In genomic region chr4:185470503-185471195, GRCh38 we compare ENCODE assay signal across 8 cellular contexts. TPM values are rescaled to one million over a fixed set of nuclear protein-coding genes. Genes with fewer than 3 reads are reported as not detected.
DNase-seq lines count a peak whose midpoint lies in the region; ATAC-seq and TF ChIP-seq lines count a peak whose summit lies in the region.

No MANE protein-coding gene starts in this region.

- H3K27ac ChIP-seq in esophagus muscularis mucosa (replicated peaks in 1 of 4) (peak overlapping the region; percentile 60 to 80 (median 74)), tibial artery (peak overlapping the region; percentile 79 to 80)

- H3K27me3 ChIP-seq in esophagus muscularis mucosa (peaks cover 0 to 4% (median 0%) of the 10 kb centered on the region in 4 donors), tibial artery (no peaks in the 10 kb centered on the region)

- 7% methylated on average over 17 of the region's 41 CpGs for WGBS in esophagus muscularis mucosa

- no peaks in the 10 kb centered on the region for H3K9me3 ChIP-seq in esophagus muscularis mucosa
- H3K9me3 ChIP-seq in tibial artery = no peaks in the 10 kb centered on the region

- TF ChIP-seq CTCF in esophagus muscularis mucosa (IDR thresholded peaks at IDR 0.05) (no peak), tibial artery (IDR thresholded peaks at IDR 0.05) (no peak)

- H3K4me3 ChIP-seq in esophagus muscularis mucosa = peak overlapping the region; percentile 76 to 97 (median 91)
- peak overlapping the region; percentile 60 to 78 for H3K4me3 ChIP-seq in tibial artery

- intact Hi-C loops in esophagus muscularis mucosa (cut with DNase I) = loop anchor here (1.0 to 10.0 kb wide), 3 partner anchors 124 to 564 kb away; no protein-coding TSS in a partner anchor
- intact Hi-C loops in tibial artery (cut with DNase I; ENCODE audit: low total_unique reads) = loop anchor here (5.0 to 10.0 kb wide), 2 partner anchors 54 to 127 kb away; no protein-coding TSS in a partner anchor

- H3K36me3 ChIP-seq in esophagus muscularis mucosa (no peaks in the 10 kb centered on the region), tibial artery (no peaks in the 10 kb centered on the region)

- H3K4me1 ChIP-seq in esophagus muscularis mucosa = peaks cover 9 to 20% (median 18%) of the 10 kb centered on the region in 4 donors
- peaks cover 0 to 31% (median 2%) of the 10 kb centered on the region in 4 donors for H3K4me1 ChIP-seq in tibial artery

- TF ChIP-seq EP300 in esophagus muscularis mucosa (IDR thresholded peaks at IDR 0.05) = no peak

- ATAC-seq in GM18517 (IDR thresholded peaks at IDR 0.05; ENCODE audit: unreplicated experiment) = peak; percentile 30
- ATAC-seq in HG02840 (IDR thresholded peaks at IDR 0.05; ENCODE audit: low FRiP score, unreplicated experiment) = no peak

- TF ChIP-seq POLR2A in esophagus muscularis mucosa (IDR thresholded peaks at IDR 0.05; ENCODE audit: low read depth) = no peak

- DNase-seq in AG20443 (ENCODE audit: low spot score) (peak; percentile 37), NCI-H1105 treated with DMSO at 0.1 percent for 48 hours (lab: John Stamatoyannopoulos, UW) (peak; percentile 60), esophagus muscularis mucosa (ENCODE audit: extremely low spot score) (no peak), myocyte (ENCODE audit: low read depth) (peak; percentile 59), tibial artery (peak; percentile 60 to 82)
- peak; percentile 67 for DNase-seq in activated T-cell treated with anti-CD3 and anti-CD28 coated beads, Interleukin-2, amount 50 U/mL, for 1 hour

RNA-seq across cellular contexts. Expression of gene CCDC110, which starts 0.9 kb away (rescaled TPM):
- 1 to 10 TPM; 2.9 to 6.3 (median 4.4) TPM for total RNA-seq in esophagus muscularis mucosa
- total RNA-seq in myocyte = 1.4 and 2.0 TPM in 2 replicates
- 0.53 TPM for polyA plus RNA-seq in myocyte (2012)

RNA-seq across cellular contexts. Expression of gene UFSP2, which starts 44.9 kb away (rescaled TPM):
- total RNA-seq in esophagus muscularis mucosa (10 to 100 TPM; 36.7 to 49.0 (median 40.6) TPM), myocyte (38.4 and 43.3 TPM in 2 replicates)
- polyA plus RNA-seq in myocyte (2012) = 22.0 TPM
